1 cellular context compared by ENCODE assay signal in genomic region chr1:110341146-110341871, GRCh38.
TF ChIP-seq lines count a peak whose summit lies in the region.

No MANE protein-coding gene starts in this region.

TF ChIP-seq in K562, 482 proteins besides CTCF, POLR2A, EP300 and RAD21 (continued from another document and continues in another):
- no peak for TF ChIP-seq LARP7 (IDR thresholded peaks at IDR 0.05)
- no peak for TF ChIP-seq ETV1 (tag; conservative IDR thresholded peaks at IDR 0.05; ENCODE audit: low read depth)
- TF ChIP-seq MLLT1 (IDR thresholded peaks at IDR 0.05), result peak; percentile 8 to 58; a peak in 1 of 4 replicates
- TF ChIP-seq RFX1 (IDR thresholded peaks at IDR 0.05), result no peak
- no peak for TF ChIP-seq ZNF79 (CRISPR knock-in tag; IDR thresholded peaks at IDR 0.05; ENCODE audit: low read depth)
- TF ChIP-seq ZNF77 (CRISPR knock-in tag; IDR thresholded peaks at IDR 0.05), result no peak
- TF ChIP-seq RUNX1 (IDR thresholded peaks at IDR 0.05; ENCODE audit: low read depth), result no peak
- TF ChIP-seq HNRNPK (IDR thresholded peaks at IDR 0.05; ENCODE audit: low read depth, low read length, poor library complexity, severe bottlenecking), result no peak
- TF ChIP-seq FOSL1 (tag; conservative IDR thresholded peaks at IDR 0.05), result no peak
- no peak for TF ChIP-seq PHF8 (IDR thresholded peaks at IDR 0.05; ENCODE audit: borderline replicate concordance, low read length)
- no peak for TF ChIP-seq ZNF551 (CRISPR knock-in tag; IDR thresholded peaks at IDR 0.05)
- TF ChIP-seq ZBTB9 (CRISPR knock-in tag; IDR thresholded peaks at IDR 0.05), result no peak
- TF ChIP-seq SOX6 (IDR thresholded peaks at IDR 0.05), result no peak
- TF ChIP-seq EGR1 (conservative IDR thresholded peaks at IDR 0.05), result 0 out of 2 replicates have a peak, but pooled peaks have one; percentile 3
- no peak for TF ChIP-seq TEAD2 (tag; IDR thresholded peaks at IDR 0.05)
- no peak for TF ChIP-seq ZNF583 (CRISPR knock-in tag; IDR thresholded peaks at IDR 0.05)
- no peak for TF ChIP-seq MAFG (tag; conservative IDR thresholded peaks at IDR 0.05)
- TF ChIP-seq SP1 (CRISPR knock-in tag; IDR thresholded peaks at IDR 0.05), result 0 out of 2 replicates have a peak, but pooled peaks have one; percentile 48
- no peak; the same call in 1 of the 2 replicates for TF ChIP-seq CXXC5 (CRISPR knock-in tag; IDR thresholded peaks at IDR 0.05)
- TF ChIP-seq PYGO2 (tag; IDR thresholded peaks at IDR 0.05), result no peak
- TF ChIP-seq IRF2 (CRISPR knock-in tag; IDR thresholded peaks at IDR 0.05), result no peak
- TF ChIP-seq SAFB2 (IDR thresholded peaks at IDR 0.05; ENCODE audit: borderline replicate concordance, low read depth, low read length, severe bottlenecking), result no peak
- TF ChIP-seq LCOR (CRISPR knock-in tag; IDR thresholded peaks at IDR 0.05), result no peak
- TF ChIP-seq NFRKB (IDR thresholded peaks at IDR 0.05; ENCODE audit: low read depth), result no peak
- peak; percentile 73 for TF ChIP-seq MEIS2 (IDR thresholded peaks at IDR 0.05; ENCODE audit: partially characterized antibody)
- TF ChIP-seq NR0B1 (IDR thresholded peaks at IDR 0.05; ENCODE audit: partially characterized antibody), result no peak
- TF ChIP-seq U2AF1 (optimal IDR thresholded peaks at IDR 0.05; ENCODE audit: low read depth, low read length), result no peak
- TF ChIP-seq SMARCA5 (IDR thresholded peaks at IDR 0.05), result no peak
- no peak for TF ChIP-seq GABPA (tag; conservative IDR thresholded peaks at IDR 0.05; ENCODE audit: low read depth)
- no peak for TF ChIP-seq ATF1 (CRISPR knock-in tag; IDR thresholded peaks at IDR 0.05)
- TF ChIP-seq ATF1 (tag; IDR thresholded peaks at IDR 0.05), result peak; percentile 89
- TF ChIP-seq CTCFL (IDR thresholded peaks at IDR 0.05; ENCODE audit: borderline replicate concordance, insufficient read depth, low read depth, low read length, poor library complexity, severe bottlenecking), result no peak
- no peak for TF ChIP-seq CEBPZ (IDR thresholded peaks at IDR 0.05; ENCODE audit: borderline replicate concordance, low read depth, low read length)
- TF ChIP-seq PHF20 (IDR thresholded peaks at IDR 0.05; ENCODE audit: partially characterized antibody), result no peak
- TF ChIP-seq ZNF778 (CRISPR knock-in tag; IDR thresholded peaks at IDR 0.05), result no peak
- no peak for TF ChIP-seq GATAD2B (IDR thresholded peaks at IDR 0.05; ENCODE audit: borderline replicate concordance)
- no peak for TF ChIP-seq SRSF9 (IDR thresholded peaks at IDR 0.05; ENCODE audit: borderline replicate concordance, low read depth, low read length)
- no peak for TF ChIP-seq WHSC1 (IDR thresholded peaks at IDR 0.05; ENCODE audit: low read length)
- TF ChIP-seq PKNOX1 (IDR thresholded peaks at IDR 0.05), result peak; percentile 74
- peak; percentile 27 for TF ChIP-seq ZNF316 (IDR thresholded peaks at IDR 0.05)
- TF ChIP-seq ZNF184 (CRISPR knock-in tag; IDR thresholded peaks at IDR 0.05), result no peak
- peak; percentile 24; the same call in 1 of the 2 replicates for TF ChIP-seq NR2C2 (CRISPR knock-in tag; IDR thresholded peaks at IDR 0.05)
- TF ChIP-seq NR2C2 (tag; IDR thresholded peaks at IDR 0.05), result no peak
- TF ChIP-seq STAG1 (CRISPR knock-in tag; IDR thresholded peaks at IDR 0.05; ENCODE audit: borderline replicate concordance), result no peak
- no peak for TF ChIP-seq BCLAF1 (IDR thresholded peaks at IDR 0.05; ENCODE audit: borderline replicate concordance in 1 of 2, control insufficient read depth in 1 of 2, low read depth in 2 of 2, low read length in 1 of 2)
- TF ChIP-seq MAFK (IDR thresholded peaks at IDR 0.05; ENCODE audit: low read length), result no peak
